In the genomic region with DNA sequence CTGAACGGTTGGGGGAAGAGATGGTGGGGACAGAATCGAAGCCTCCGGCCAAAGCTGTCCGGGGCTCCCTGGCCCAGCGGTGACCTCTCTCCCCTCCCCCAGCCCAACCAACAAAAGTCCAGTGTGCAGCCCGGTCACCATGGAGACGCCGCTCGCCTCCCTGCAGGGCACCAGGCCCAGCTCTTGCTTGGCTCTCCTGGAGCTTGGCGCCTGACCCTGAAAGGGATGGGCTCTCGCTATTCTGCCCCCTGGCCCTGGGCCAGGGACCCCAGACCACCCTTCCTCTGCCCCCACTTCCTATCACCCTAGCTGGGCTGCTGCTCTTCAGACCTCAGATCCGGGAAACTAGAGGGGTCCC, we compare ENCODE assay signal across 8 cellular contexts. TPM values are rescaled to one million over a fixed set of nuclear protein-coding genes. Genes with fewer than 3 reads are reported as not detected.
DNase-seq lines count a peak whose midpoint lies in the region; ATAC-seq, FAIRE-seq and TF ChIP-seq lines count a peak whose summit lies in the region.

No MANE protein-coding gene starts in this region.

- H2AFZ ChIP-seq in GM12878 (ENCODE audit: control insufficient read depth, low read depth, low read length) = no peak overlapping the region

- H3K4me2 ChIP-seq in GM12878 (ENCODE audit: control insufficient read depth, insufficient read depth) = no peak overlapping the region

- in situ Hi-C loops in ACHN (cut with HindIII; ENCODE audit: low pct_ligation_motif_present, low pct_unique_long_range_greater_than_20kb, low sequenced_read_pairs) (no loop called here), GM12878 (cut with MboI) (no loop called here)

- SMC1A ChIA-PET in GM12878 (lab: Charles Lee; ENCODE audit: uncharacterized antibody, unreplicated experiment) = interaction anchor here (0.7 kb wide), 1 partner anchor 16 kb away, joined by 3 read pairs; no protein-coding TSS in a partner anchor

- WGBS in GM12878 (ENCODE audit: insufficient coverage, insufficient replicate concordance, low lambda C conversion rate, missing lambda C conversion rate) = 27% methylated on average over 11 of the region's 12 CpGs

- H3K27ac ChIP-seq in HEK293 (ENCODE audit: extremely low read depth, low read depth, low read length) = no peak overlapping the region
- no peak overlapping the region for H3K27ac ChIP-seq in GM12878 (ENCODE audit: control insufficient read depth, insufficient read depth)

- no peak for ATAC-seq in GM12878

- RAD21 ChIA-PET in GM12878 (lab: Charles Lee; ENCODE audit: unreplicated experiment) = no interaction called here

- TF ChIP-seq POLR2A in GM12878 (IDR thresholded peaks at IDR 0.05; ENCODE audit: low read depth, low read length) (no peak; the same call in 1 of the 2 replicates), GM12891 (IDR thresholded peaks at IDR 0.05; ENCODE audit: low read depth, low read length) (no peak)

- H3K36me3 ChIP-seq in HEK293 (ENCODE audit: control insufficient read depth in 2 of 2, insufficient read depth in 1 of 2, low read length in 2 of 2) (peaks cover 0 to 7% of the 10 kb centered on the region in 2 experiments; a peak in 1 of 3 replicates), GM12878 (ENCODE audit: control insufficient read depth in 2 of 2, insufficient read depth in 2 of 2, low read length in 1 of 2) (no peaks in the 10 kb centered on the region)

- no TSS peak for BruUV-seq in GM12878 (replicated peaks; lab: Mats Ljungman, UMichigan)

- H3K9me3 ChIP-seq in HEK293 (ENCODE audit: control insufficient read depth, insufficient read depth, low read depth, low read length) = no peaks in the 10 kb centered on the region
- H3K9me3 ChIP-seq in GM12878 (replicated peaks; ENCODE audit: control insufficient read depth, insufficient read depth, low read length) = no peaks in the 10 kb centered on the region

- no peak for TF ChIP-seq EP300 in GM12878 (IDR thresholded peaks at IDR 0.05; ENCODE audit: borderline replicate concordance in 1 of 2, control insufficient read depth in 1 of 2, low read depth in 2 of 2, low read length in 2 of 2)

- POLR2A ChIA-PET in HEK293 (lab: Yijun Ruan, JAX) (interaction anchor here (0.8 to 1.7 kb wide), 5 partner anchors 8 to 69 kb away, joined by 3 to 8 read pairs (median 3); partner anchors contain the start of genes CCDC78 and HAGHL), GM12878 (lab: Charles Lee) (interaction anchor here (1.6 to 2.4 kb wide), 2 partner anchors 22 to 72 kb away, joined by 4 to 7 read pairs; partner anchors contain the start of genes CHTF18 and RPUSD1)

- H3K27me3 ChIP-seq in GM12878 (replicated peaks in 1 of 2; ENCODE audit: control insufficient read depth in 2 of 2, insufficient read depth in 2 of 2, low read length in 1 of 2) = no peaks in the 10 kb centered on the region

- 0 out of 2 replicates have a peak, but pooled peaks cover 2% of the 10 kb centered on the region for H4K20me1 ChIP-seq in GM12878 (ENCODE audit: control insufficient read depth, insufficient read depth)

- CTCF ChIA-PET in HEK293 (lab: Yijun Ruan, JAX) (interaction anchor here (0.6 to 1.3 kb wide), 5 partner anchors 9 to 72 kb away, joined by 3 to 7 read pairs (median 6); partner anchors contain the start of genes CHTF18 and RPUSD1), GM12878 (lab: Yijun Ruan, JAX) (interaction anchor here (1.9 to 2.2 kb wide), 3 partner anchors 21 to 69 kb away, joined by 5 to 9 read pairs (median 6); partner anchors contain the start of gene CIAO3)

- H3K4me3 ChIP-seq in HEK293 (ENCODE audit: low read depth, low read length) = no peak overlapping the region
- no peak overlapping the region for H3K4me3 ChIP-seq in GM12878

- H3K4me1 ChIP-seq in HEK293 (ENCODE audit: control insufficient read depth, insufficient read depth, low read length) = peaks cover 10% of the 10 kb centered on the region
- H3K4me1 ChIP-seq in GM12878 (ENCODE audit: control insufficient read depth, insufficient read depth, low read length) = peaks cover 10% of the 10 kb centered on the region

- intact Hi-C loops in GM12878 (cut with micrococcal nuclease; ENCODE audit: unreplicated experiment) = no loop called here

- TF ChIP-seq CTCF in HEK293 (tag by site-specific recombination; IDR thresholded peaks at IDR 0.05) (no peak), GM12878 (IDR thresholded peaks at IDR 0.05 in 2 of 3, conservative IDR thresholded peaks at IDR 0.05 in 1 of 3; ENCODE audit: control insufficient read depth in 2 of 3, extremely low read depth in 1 of 3, insufficient read depth in 1 of 3, low read depth in 3 of 3, low read length in 3 of 3) (no peak)

- DNase-seq in ACHN (peak; percentile 72), GM12878 (ENCODE audit: low read depth, low spot score) (no peak), medulla oblongata (ENCODE audit: extremely low spot score) (peak; percentile 96), hepatic stellate cell (ENCODE audit: low spot score) (no peak), germinal center (ENCODE audit: low spot score) (no peak), GM12891 (ENCODE audit: insufficient read length, low spot score) (no peak), activated gamma-delta T cell treated with Interleukin-2 at 50 U/mL for 16 hours (no peak)

- no peak for TF ChIP-seq RAD21 in GM12878 (IDR thresholded peaks at IDR 0.05; ENCODE audit: insufficient read depth, low read depth, low read length)

- no peaks in the 10 kb centered on the region for H3K79me2 ChIP-seq in GM12878 (ENCODE audit: control insufficient read depth, insufficient read depth, low read length)

- FAIRE-seq in GM12878 (lab: Jason Lieb, UNC) = no peak
- FAIRE-seq in GM12891 (lab: Jason Lieb, UNC) = no peak

- no peak overlapping the region for H3K9ac ChIP-seq in GM12878 (ENCODE audit: control insufficient read depth, insufficient read depth, low read length)

RNA-seq across cellular contexts. Expression of gene METRN, which starts 1.3 kb away (rescaled TPM):
- 2.3 and 2.5 TPM in 2 replicates for total RNA-seq in GM12878 (2013; cell fraction: nucleolus; rRNA removed)
- total RNA-seq in GM12878 (2014; rRNA removed) = 12.8 and 14.3 TPM in 2 replicates
- 0.72 and 1.2 TPM in 2 replicates for total RNA-seq in GM12878 (2014; rRNA removed; fragmentation: Illumina TruSeq; extraction: Trizol)
- total RNA-seq in GM12878 (2021) = 6.2 and 8.9 TPM in 2 replicates
- polyA plus RNA-seq in GM12878 (2011; ENCODE audit: low read depth) = 0.34 TPM
- 1.3 and 5.9 TPM in 2 replicates for polyA plus RNA-seq in GM12878 (2011; rRNA removed)
- polyA plus RNA-seq in GM12878 (2011; cell fraction: cytosol; rRNA removed) = 6.4 and 20.6 TPM in 2 replicates
- 10.9 and 15.0 TPM in 2 replicates for polyA plus RNA-seq in GM12878 (2011; cell fraction: nucleus; rRNA removed)
- polyA plus RNA-seq in GM12878 (2012) = 2.3 and 4.5 TPM in 2 replicates
- polyA plus RNA-seq in GM12878 (2014; fragmentation: Illumina TruSeq; extraction: Trizol) = 0.05 and 0.15 TPM in 2 replicates
- under 1 TPM in 1 of 2 experiments, not detected in 1; 0.11 TPM for polyA plus RNA-seq in GM12878 (2014; fragmentation: Nextera tagmentation; extraction: Ambion mirVana)
- polyA plus RNA-seq in GM12878 (2014; rRNA removed) = 9.4 and 11.0 TPM in 2 replicates
- 1 to 10 TPM in 1 of 2 experiments, under 1 TPM in 1; 0.53 to 1.1 TPM for polyA plus RNA-seq in GM12878 (2016; fragmentation: Nextera tagmentation; extraction: Ambion mirVana)
- polyA minus RNA-seq in GM12878 (2011; rRNA and poly(A)+ RNA removed) = 1.6 and 2.0 TPM in 2 replicates
- polyA minus RNA-seq in GM12878 (2011; cell fraction: cytosol; rRNA and poly(A)+ RNA removed) = 2.3 and 5.7 TPM in 2 replicates
- polyA minus RNA-seq in GM12878 (2011; cell fraction: nucleus; rRNA and poly(A)+ RNA removed) = 2.2 and 3.7 TPM in 2 replicates
- 0.98 TPM for polyA plus RNA-seq in GM12891 (2012; ENCODE audit: low read depth, missing spikeins)

RNA-seq across cellular contexts. Expression of gene ANTKMT, which starts 4.7 kb away (rescaled TPM):
- 9.4 and 11.3 TPM in 2 replicates for total RNA-seq in GM12878 (2013; cell fraction: nucleolus; rRNA removed)
- total RNA-seq in GM12878 (2014; rRNA removed) (38.4 and 51.7 TPM in 2 replicates), GM12878 (2014; rRNA removed; fragmentation: Illumina TruSeq; extraction: Trizol) (7.1 and 9.3 TPM in 2 replicates), GM12878 (2021) (60.5 and 67.8 TPM in 2 replicates)
- polyA plus RNA-seq in GM12878 (2011; ENCODE audit: low read depth) = 0.75 TPM
- polyA plus RNA-seq in GM12878 (2011; rRNA removed) (3.3 and 5.6 TPM in 2 replicates), GM12878 (2014; fragmentation: Illumina TruSeq; extraction: Trizol) (0.62 TPM in 1 of 2 replicates, not detected in the other), GM12878 (2014; fragmentation: Nextera tagmentation; extraction: Ambion mirVana) (1 to 10 TPM in 1 of 2 experiments, under 1 TPM in 1; 0.58 to 3.1 TPM), GM12878 (2014; rRNA removed) (39.2 and 42.3 TPM in 2 replicates), GM12878 (2016; fragmentation: Nextera tagmentation; extraction: Ambion mirVana) (10 to 100 TPM; 44.5 to 54.8 TPM)
- 20.1 and 37.9 TPM in 2 replicates for polyA plus RNA-seq in GM12878 (2011; cell fraction: cytosol; rRNA removed)
- 37.1 and 61.4 TPM in 2 replicates for polyA plus RNA-seq in GM12878 (2011; cell fraction: nucleus; rRNA removed)
- polyA plus RNA-seq in GM12878 (2012) = 10.8 and 14.9 TPM in 2 replicates
- 0.73 and 2.0 TPM in 2 replicates for polyA minus RNA-seq in GM12878 (2011; rRNA and poly(A)+ RNA removed)
- polyA minus RNA-seq in GM12878 (2011; cell fraction: cytosol; rRNA and poly(A)+ RNA removed) = 7.2 and 7.3 TPM in 2 replicates
- polyA minus RNA-seq in GM12878 (2011; cell fraction: nucleus; rRNA and poly(A)+ RNA removed) = 14.4 and 28.4 TPM in 2 replicates
- polyA plus RNA-seq in GM12891 (2012; ENCODE audit: low read depth, missing spikeins) = 14.0 TPM

RNA-seq across cellular contexts. Expression of gene CCDC78, which starts 10.0 kb away (rescaled TPM):
- total RNA-seq in GM12878 (2013; cell fraction: nucleolus; rRNA removed) = 22.0 and 22.6 TPM in 2 replicates
- 12.2 and 16.2 TPM in 2 replicates for total RNA-seq in GM12878 (2014; rRNA removed)
- 3.0 and 4.7 TPM in 2 replicates for total RNA-seq in GM12878 (2014; rRNA removed; fragmentation: Illumina TruSeq; extraction: Trizol)
- 16.2 and 18.7 TPM in 2 replicates for total RNA-seq in GM12878 (2021)
- polyA plus RNA-seq in GM12878 (2011; ENCODE audit: low read depth) = 1.5 TPM
- 3.2 and 7.2 TPM in 2 replicates for polyA plus RNA-seq in GM12878 (2011; rRNA removed)
- 6.3 and 14.9 TPM in 2 replicates for polyA plus RNA-seq in GM12878 (2011; cell fraction: cytosol; rRNA removed)
- 244 and 248 TPM in 2 replicates for polyA plus RNA-seq in GM12878 (2011; cell fraction: nucleus; rRNA removed)
- polyA plus RNA-seq in GM12878 (2012) = 7.9 and 9.8 TPM in 2 replicates
- polyA plus RNA-seq in GM12878 (2014; fragmentation: Illumina TruSeq; extraction: Trizol) = 1.1 and 2.5 TPM in 2 replicates
- polyA plus RNA-seq in GM12878 (2014; fragmentation: Nextera tagmentation; extraction: Ambion mirVana) = under 1 TPM; 0.10 to 0.97 TPM
- 26.2 and 32.6 TPM in 2 replicates for polyA plus RNA-seq in GM12878 (2014; rRNA removed)
- polyA plus RNA-seq in GM12878 (2016; fragmentation: Nextera tagmentation; extraction: Ambion mirVana) = 1 to 10 TPM; 3.1 to 6.1 TPM
- polyA minus RNA-seq in GM12878 (2011; rRNA and poly(A)+ RNA removed) = 2.3 and 5.2 TPM in 2 replicates
- polyA minus RNA-seq in GM12878 (2011; cell fraction: cytosol; rRNA and poly(A)+ RNA removed) = 0.52 and 2.0 TPM in 2 replicates
- 17.3 and 25.4 TPM in 2 replicates for polyA minus RNA-seq in GM12878 (2011; cell fraction: nucleus; rRNA and poly(A)+ RNA removed)
- polyA plus RNA-seq in GM12891 (2012; ENCODE audit: low read depth, missing spikeins) = 5.3 TPM

RNA-seq across cellular contexts. Expression of gene FBXL16, which starts 10.6 kb away (rescaled TPM):
- 2.9 and 3.4 TPM in 2 replicates for total RNA-seq in GM12878 (2013; cell fraction: nucleolus; rRNA removed)
- total RNA-seq in GM12878 (2014; rRNA removed) (0.23 and 0.44 TPM in 2 replicates), GM12878 (2014; rRNA removed; fragmentation: Illumina TruSeq; extraction: Trizol) (0.13 and 0.14 TPM in 2 replicates), GM12878 (2021) (1.4 and 2.3 TPM in 2 replicates)
- 0.42 TPM for polyA plus RNA-seq in GM12878 (2011; ENCODE audit: low read depth)
- polyA plus RNA-seq in GM12878 (2011; rRNA removed) (0.42 and 0.53 TPM in 2 replicates), GM12878 (2014; fragmentation: Illumina TruSeq; extraction: Trizol) (0.08 and 0.25 TPM in 2 replicates), GM12878 (2014; fragmentation: Nextera tagmentation; extraction: Ambion mirVana) (under 1 TPM; 0.13 to 0.19 TPM), GM12878 (2014; rRNA removed) (0.86 and 1.2 TPM in 2 replicates), GM12878 (2016; fragmentation: Nextera tagmentation; extraction: Ambion mirVana) (under 1 TPM; 0.13 to 0.54 TPM)
- 1.0 and 1.4 TPM in 2 replicates for polyA plus RNA-seq in GM12878 (2011; cell fraction: cytosol; rRNA removed)
- 3.7 and 4.2 TPM in 2 replicates for polyA plus RNA-seq in GM12878 (2011; cell fraction: nucleus; rRNA removed)
- 1.2 and 1.8 TPM in 2 replicates for polyA plus RNA-seq in GM12878 (2012)
- polyA minus RNA-seq in GM12878 (2011; rRNA and poly(A)+ RNA removed) = 0.29 and 0.62 TPM in 2 replicates
- polyA minus RNA-seq in GM12878 (2011; cell fraction: cytosol; rRNA and poly(A)+ RNA removed) = 1.6 and 2.3 TPM in 2 replicates
- 0.85 and 0.96 TPM in 2 replicates for polyA minus RNA-seq in GM12878 (2011; cell fraction: nucleus; rRNA and poly(A)+ RNA removed)
- polyA plus RNA-seq in GM12891 (2012; ENCODE audit: low read depth, missing spikeins) = 0.36 TPM

RNA-seq across cellular contexts. Expression of gene HAGHL, which starts 10.7 kb away (rescaled TPM):
- 32.8 and 34.9 TPM in 2 replicates for total RNA-seq in GM12878 (2013; cell fraction: nucleolus; rRNA removed)
- total RNA-seq in GM12878 (2014; rRNA removed) (27.5 and 30.2 TPM in 2 replicates), GM12878 (2014; rRNA removed; fragmentation: Illumina TruSeq; extraction: Trizol) (8.5 and 9.5 TPM in 2 replicates), GM12878 (2021) (44.5 and 48.2 TPM in 2 replicates)
- polyA plus RNA-seq in GM12878 (2011; ENCODE audit: low read depth) = 2.6 TPM
- polyA plus RNA-seq in GM12878 (2011; rRNA removed) (5.9 and 14.0 TPM in 2 replicates), GM12878 (2014; fragmentation: Illumina TruSeq; extraction: Trizol) (0.41 and 1.9 TPM in 2 replicates), GM12878 (2014; fragmentation: Nextera tagmentation; extraction: Ambion mirVana) (under 1 TPM; 0.23 to 0.68 TPM), GM12878 (2014; rRNA removed) (44.6 and 46.2 TPM in 2 replicates), GM12878 (2016; fragmentation: Nextera tagmentation; extraction: Ambion mirVana) (10 to 100 TPM; 18.8 to 23.5 TPM)
- polyA plus RNA-seq in GM12878 (2011; cell fraction: cytosol; rRNA removed) = 31.6 and 70.5 TPM in 2 replicates
- polyA plus RNA-seq in GM12878 (2011; cell fraction: nucleus; rRNA removed) = 267 and 349 TPM in 2 replicates
- polyA plus RNA-seq in GM12878 (2012) = 13.8 and 18.3 TPM in 2 replicates
- polyA minus RNA-seq in GM12878 (2011; rRNA and poly(A)+ RNA removed) = 3.9 and 5.0 TPM in 2 replicates
- 9.0 and 10.6 TPM in 2 replicates for polyA minus RNA-seq in GM12878 (2011; cell fraction: cytosol; rRNA and poly(A)+ RNA removed)
- 20.1 and 26.0 TPM in 2 replicates for polyA minus RNA-seq in GM12878 (2011; cell fraction: nucleus; rRNA and poly(A)+ RNA removed)
- 9.3 TPM for polyA plus RNA-seq in GM12891 (2012; ENCODE audit: low read depth, missing spikeins)

Comparison
In these comparisons a context has a peak if more than half of its experiments do, and no peak if none do; other contexts are left out.
1. DNase-seq: peak in ACHN (single experiment) and medulla oblongata (single experiment); none in GM12878 (single experiment), hepatic stellate cell (single experiment), germinal center (single experiment), GM12891 (single experiment) and activated gamma-delta T cell treated with Interleukin-2 at 50 U/mL for 16 hours (single experiment).